ENCODE assay signal across 10 cellular contexts in the genomic region with DNA sequence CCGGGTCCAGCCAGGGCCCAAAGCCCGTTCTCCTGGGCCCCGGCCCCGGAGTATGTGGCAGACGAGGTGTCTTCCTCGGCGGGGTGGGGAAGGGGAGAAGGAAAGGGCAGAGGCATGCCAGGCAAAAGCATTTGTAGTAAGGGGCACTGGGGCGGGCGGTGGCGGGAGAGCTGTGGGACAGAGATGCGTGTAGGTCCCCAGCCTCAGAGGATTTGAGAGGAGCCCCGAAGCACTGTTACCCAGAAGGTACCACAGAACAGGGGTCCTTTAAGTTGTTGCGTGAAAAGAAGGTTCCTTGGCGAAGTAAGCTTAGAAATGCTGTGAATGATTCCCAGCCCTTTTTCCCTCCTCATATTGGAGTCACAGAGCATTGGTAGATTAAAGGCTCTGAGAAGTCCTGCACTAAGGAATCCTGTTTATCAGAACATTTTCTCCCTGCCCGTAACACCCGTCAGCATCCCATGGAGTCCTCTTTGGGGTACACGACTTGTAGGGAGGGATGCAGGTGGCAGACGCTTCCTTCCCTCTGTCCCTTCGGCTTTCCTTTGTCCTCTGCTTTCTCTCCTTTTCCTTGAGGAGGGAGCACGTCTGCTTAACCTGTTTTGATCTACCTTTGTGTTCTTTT. TPM values are rescaled to one million over a fixed set of nuclear protein-coding genes. Genes with fewer than 3 reads are reported as not detected.
DNase-seq lines count a peak whose midpoint lies in the region; ATAC-seq and TF ChIP-seq lines count a peak whose summit lies in the region.
"Had no signal": no experiment of that assay in that cellular context is flagged by ENCODE, and none has a peak within 500 bp of the region (broad histone marks: within the 10 kb centered on the region; RNA-seq: fewer than 3 reads in every experiment).

No MANE protein-coding gene starts in this region.

- H3K9ac ChIP-seq in iPS-15b (ENCODE audit: low read depth, low read length), result no peak overlapping the region

- H3K27me3 ChIP-seq in iPS-15b (ENCODE audit: control insufficient read depth, insufficient read depth, low read length), result peaks cover 17% of the 10 kb centered on the region
- H3K27me3 ChIP-seq in spleen (replicated peaks in 1 of 7), result peaks cover 0 to 17% (median 0%) of the 10 kb centered on the region in 7 donors
- H3K27me3 ChIP-seq in adrenal gland, result no peaks in the 10 kb centered on the region

- no peak for ATAC-seq in activated CD8-positive, alpha-beta T cell treated with anti-CD3 and anti-CD28 coated beads, Interleukin-2, amount 10 ng/mL, durations not matched to agents 7 days and 5 days
- no peak for ATAC-seq in left lobe of liver

- WGBS in spleen, 5 donors, result 50 to 58% (median 58%) methylated on average over 20 of the region's 20 CpGs
- WGBS in adrenal gland, 4 donors, result 45 to 57% (median 52%) methylated on average over 20 of the region's 20 CpGs

- peak overlapping the region; percentile 71 for H3K4me3 Mint-ChIP-seq in activated CD8-positive, alpha-beta T cell treated with anti-CD3 and anti-CD28 coated beads, Interleukin-2, amount 10 ng/mL, durations not matched to agents 7 days and 5 days

- peaks cover 0 to 56% of the 10 kb centered on the region in 2 experiments; a peak in 1 of 3 replicates for H3K36me3 ChIP-seq in HEK293 (ENCODE audit: control insufficient read depth in 2 of 2, insufficient read depth in 1 of 2, low read length in 2 of 2)
- H3K36me3 ChIP-seq in iPS-15b (ENCODE audit: control insufficient read depth, insufficient read depth, low read length), result peaks cover 13% of the 10 kb centered on the region
- peaks cover 0 to 13% (median 7%) of the 10 kb centered on the region in 6 donors for H3K36me3 ChIP-seq in spleen
- peaks cover 0 to 1% of the 10 kb centered on the region in 2 donors for H3K36me3 ChIP-seq in adrenal gland (replicated peaks in 1 of 2)

- POLR2A ChIA-PET in HEK293 (lab: Yijun Ruan, JAX), result no interaction called here
- POLR2A ChIA-PET in activated CD8-positive, alpha-beta T cell treated with anti-CD3 and anti-CD28 coated beads, Interleukin-2, amount 10 ng/mL, durations not matched to agents 7 days and 5 days (lab: Charles Lee), result interaction anchor here (0.5 to 1.2 kb wide), 6 partner anchors 8 to 490 kb away, joined by 3 to 4 read pairs (median 3); no protein-coding TSS in a partner anchor

- no peaks in the 10 kb centered on the region for H3K9me3 Mint-ChIP-seq in activated CD8-positive, alpha-beta T cell treated with anti-CD3 and anti-CD28 coated beads, Interleukin-2, amount 10 ng/mL, durations not matched to agents 7 days and 5 days (ENCODE audit: insufficient read depth)
- H3K9me3 Mint-ChIP-seq: brain had no signal

- peaks cover 27% of the 10 kb centered on the region for H3K4me1 Mint-ChIP-seq in activated CD8-positive, alpha-beta T cell treated with anti-CD3 and anti-CD28 coated beads, Interleukin-2, amount 10 ng/mL, durations not matched to agents 7 days and 5 days (ENCODE audit: low read depth)

- peaks cover 8% of the 10 kb centered on the region for H3K27me3 Mint-ChIP-seq in activated CD8-positive, alpha-beta T cell treated with anti-CD3 and anti-CD28 coated beads, Interleukin-2, amount 10 ng/mL, durations not matched to agents 7 days and 5 days (ENCODE audit: low read depth)
- H3K27me3 Mint-ChIP-seq: brain had no signal

- no peak for DNase-seq in activated CD8-positive, alpha-beta T cell treated with anti-CD3 and anti-CD28 coated beads, Interleukin-2, amount 10 ng/mL, durations not matched to agents 7 days and 5 days
- no peak for DNase-seq in spleen
- DNase-seq in GDM1 (lab: John Stamatoyannopoulos, UW), result no peak
- no peak for DNase-seq in adrenal gland
- no peak for DNase-seq in GM10266 (ENCODE audit: extremely low spot score)
- no peak for DNase-seq in left lobe of liver (ENCODE audit: low spot score)
- DNase-seq: NCI-H524 had no signal

- no peak for TF ChIP-seq CTCF in HEK293 (tag by site-specific recombination; IDR thresholded peaks at IDR 0.05)
- no peak for TF ChIP-seq CTCF in spleen (IDR thresholded peaks at IDR 0.05 in 8 of 11, conservative IDR thresholded peaks at IDR 0.05 in 3 of 11)
- TF ChIP-seq CTCF in adrenal gland (IDR thresholded peaks at IDR 0.05), result no peak
- no peak for TF ChIP-seq CTCF in GM10266 (IDR thresholded peaks at IDR 0.05; ENCODE audit: control insufficient read depth, insufficient read depth, low read depth, missing control alignments)

- H3K4me3 ChIP-seq in HEK293 (ENCODE audit: low read depth, low read length), result no peak overlapping the region
- peak overlapping the region; percentile 56 for H3K4me3 ChIP-seq in iPS-15b (ENCODE audit: low read depth, low read length)
- H3K4me3 ChIP-seq in spleen, result peak overlapping the region; percentile 37 to 78 (median 50)
- peak overlapping the region in 2 of 4 donors; percentile 45 to 68 for H3K4me3 ChIP-seq in adrenal gland

- intact Hi-C loops in spleen (cut with DNase I; ENCODE audit: low total_unique reads), result no loop called here
- intact Hi-C loops in adrenal gland (cut with DNase I), result no loop called here

- no peaks in the 10 kb centered on the region for H3K4me1 ChIP-seq in HEK293 (ENCODE audit: control insufficient read depth, insufficient read depth, low read length)
- no peaks in the 10 kb centered on the region for H3K4me1 ChIP-seq in iPS-15b (ENCODE audit: control insufficient read depth, insufficient read depth, low read length)
- H3K4me1 ChIP-seq in spleen, result peaks cover 0 to 25% (median 18%) of the 10 kb centered on the region in 6 donors
- no peaks in the 10 kb centered on the region for H3K4me1 ChIP-seq in adrenal gland (replicated peaks in 1 of 2)

- H3K27ac Mint-ChIP-seq in activated CD8-positive, alpha-beta T cell treated with anti-CD3 and anti-CD28 coated beads, Interleukin-2, amount 10 ng/mL, durations not matched to agents 7 days and 5 days, result peak overlapping the region; percentile 77

- H3K27ac ChIP-seq in HEK293 (ENCODE audit: extremely low read depth, low read depth, low read length) (no peak overlapping the region), spleen (peak overlapping the region in 5 of 8 donors; percentile 27 to 78 (median 64)), adrenal gland (peak overlapping the region in 2 of 5 donors; percentile 41 to 76)

- CTCF ChIA-PET in HEK293 (lab: Yijun Ruan, JAX), result no interaction called here
- CTCF ChIA-PET in activated CD8-positive, alpha-beta T cell treated with anti-CD3 and anti-CD28 coated beads, Interleukin-2, amount 10 ng/mL, durations not matched to agents 7 days and 5 days (lab: Charles Lee), result interaction anchor here (0.5 to 2.0 kb wide), 25 partner anchors 7 to 578 kb away, joined by 3 to 9 read pairs (median 3); a partner anchor contains a TSS

- H3K36me3 Mint-ChIP-seq in activated CD8-positive, alpha-beta T cell treated with anti-CD3 and anti-CD28 coated beads, Interleukin-2, amount 10 ng/mL, durations not matched to agents 7 days and 5 days (ENCODE audit: low read depth), result peaks cover 6% of the 10 kb centered on the region

- no peak for TF ChIP-seq POLR2A in spleen (IDR thresholded peaks at IDR 0.05)
- TF ChIP-seq POLR2A in adrenal gland (IDR thresholded peaks at IDR 0.05), result no peak

- H3K9me3 ChIP-seq in HEK293 (ENCODE audit: control insufficient read depth, insufficient read depth, low read depth, low read length) (no peaks in the 10 kb centered on the region), iPS-15b (ENCODE audit: control insufficient read depth, insufficient read depth, low read length) (no peaks in the 10 kb centered on the region), spleen (no peaks in the 10 kb centered on the region), adrenal gland (replicated peaks in 1 of 3) (no peaks in the 10 kb centered on the region)

TF ChIP-seq in HEK293, 187 proteins besides CTCF, POLR2A, EP300 and RAD21 (continues in another document):
- TF ChIP-seq, protein P1, sequence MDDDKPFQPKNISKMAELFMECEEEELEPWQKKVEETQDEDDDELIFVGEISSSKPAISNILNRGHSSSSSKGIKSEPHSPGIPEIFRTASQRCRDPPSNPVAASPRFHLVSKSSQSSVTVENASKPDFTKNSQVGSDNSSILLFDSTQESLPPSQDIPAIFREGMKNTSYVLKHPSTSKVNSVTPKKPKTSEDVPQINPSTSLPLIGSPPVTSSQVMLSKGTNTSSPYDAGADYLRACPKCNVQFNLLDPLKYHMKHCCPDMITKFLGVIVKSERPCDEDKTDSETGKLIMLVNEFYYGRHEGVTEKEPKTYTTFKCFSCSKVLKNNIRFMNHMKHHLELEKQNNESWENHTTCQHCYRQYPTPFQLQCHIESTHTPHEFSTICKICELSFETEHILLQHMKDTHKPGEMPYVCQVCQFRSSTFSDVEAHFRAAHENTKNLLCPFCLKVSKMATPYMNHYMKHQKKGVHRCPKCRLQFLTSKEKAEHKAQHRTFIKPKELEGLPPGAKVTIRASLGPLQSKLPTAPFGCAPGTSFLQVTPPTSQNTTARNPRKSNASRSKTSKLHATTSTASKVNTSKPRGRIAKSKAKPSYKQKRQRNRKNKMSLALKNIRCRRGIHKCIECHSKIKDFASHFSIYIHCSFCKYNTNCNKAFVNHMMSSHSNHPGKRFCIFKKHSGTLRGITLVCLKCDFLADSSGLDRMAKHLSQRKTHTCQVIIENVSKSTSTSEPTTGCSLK (tag by site-specific recombination; IDR thresholded peaks at IDR 0.05), result no peak
- TF ChIP-seq HOXC10 (CRISPR knock-in tag; IDR thresholded peaks at IDR 0.05) (no peak), ZNF529 (tag by site-specific recombination; IDR thresholded peaks at IDR 0.05; ENCODE audit: insufficient replicate concordance) (no peak), ZNF155 (tag by site-specific recombination; IDR thresholded peaks at IDR 0.05) (no peak), ZNF239 (tag by site-specific recombination; IDR thresholded peaks at IDR 0.05) (peak; percentile 93)

RNA-seq across cellular contexts. Expression of a gene that starts 12.5 kb away (rescaled TPM):
- 1 to 10 TPM; 2.8 to 5.5 TPM for total RNA-seq in activated CD8-positive, alpha-beta T cell treated with anti-CD3 and anti-CD28 coated beads, Interleukin-2, amount 10 ng/mL, durations not matched to agents 7 days and 5 days
- total RNA-seq in spleen (1 to 10 TPM in 5 of 7 donors, under 1 TPM in 2; 0.69 to 2.9 (median 2.0) TPM), adrenal gland (1 to 10 TPM in 7 of 8 donors, not detected in 1; 1.1 to 2.5 (median 1.7) TPM), left lobe of liver (0.15 TPM)
- polyA plus RNA-seq in spleen (1 to 10 TPM in 2 of 3 donors, under 1 TPM in 1; 0.62 to 6.3 (median 1.1) TPM), adrenal gland (1 to 10 TPM in 1 of 3 donors, under 1 TPM in 2; 0.57 to 1.0 (median 0.77) TPM)

RNA-seq across cellular contexts. Expression of a gene that starts 59.0 kb away (rescaled TPM):
- 100 to 1,000 TPM; 119 to 124 TPM for total RNA-seq in activated CD8-positive, alpha-beta T cell treated with anti-CD3 and anti-CD28 coated beads, Interleukin-2, amount 10 ng/mL, durations not matched to agents 7 days and 5 days
- total RNA-seq in spleen, result 100 to 1,000 TPM; 114 to 134 (median 115) TPM
- 10 to 100 TPM; 49.6 to 58.3 (median 58.3) TPM for polyA plus RNA-seq in spleen
- total RNA-seq in adrenal gland, result 100 to 1,000 TPM; 154 to 252 (median 210) TPM
- polyA plus RNA-seq in adrenal gland, result 100 to 1,000 TPM in 1 of 3 donors, 10 to 100 TPM in 2; 43.8 to 309 (median 57.5) TPM
- total RNA-seq in left lobe of liver, result 144 TPM

RNA-seq across cellular contexts. Expression of a gene that starts 59.3 kb away (rescaled TPM):
- 10 to 100 TPM; 59.1 to 63.5 TPM for total RNA-seq in activated CD8-positive, alpha-beta T cell treated with anti-CD3 and anti-CD28 coated beads, Interleukin-2, amount 10 ng/mL, durations not matched to agents 7 days and 5 days
- 100 to 1,000 TPM; 106 to 165 (median 130) TPM for total RNA-seq in spleen
- 10 to 100 TPM; 54.0 to 75.1 (median 55.7) TPM for polyA plus RNA-seq in spleen
- 100 to 1,000 TPM; 304 to 496 (median 388) TPM for total RNA-seq in adrenal gland
- polyA plus RNA-seq in adrenal gland, result 100 to 1,000 TPM in 2 of 3 donors, 10 to 100 TPM in 1; 69.6 to 420 (median 112) TPM
- 178 TPM for total RNA-seq in left lobe of liver
